15 cellular contexts compared by ENCODE assay signal in the genomic region with DNA sequence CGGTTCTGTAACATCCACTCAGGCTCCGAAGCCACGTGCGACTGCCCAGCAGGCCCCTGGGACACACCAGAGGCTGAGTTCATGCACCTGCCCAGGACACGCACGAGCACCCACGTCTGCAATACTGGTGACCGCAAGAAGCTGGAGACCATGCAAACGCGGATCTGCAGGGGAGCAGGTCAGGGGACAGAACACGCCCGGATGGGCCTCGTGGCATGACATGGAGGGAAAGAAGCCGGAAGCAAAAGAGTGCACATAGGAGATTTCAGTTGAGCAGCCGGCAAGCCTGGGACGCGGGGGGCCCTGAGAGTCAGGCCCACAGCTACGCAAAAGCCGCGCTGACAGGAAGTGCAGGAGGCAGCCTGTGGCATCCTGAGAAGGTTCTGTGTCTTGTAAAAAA.
DNase-seq lines count a peak whose midpoint lies in the region; ATAC-seq and TF ChIP-seq lines count a peak whose summit lies in the region.
"Had no signal": no experiment of that assay in that cellular context is flagged by ENCODE, and none has a peak within 500 bp of the region (broad histone marks: within the 10 kb centered on the region; RNA-seq: fewer than 3 reads in every experiment).

No MANE protein-coding gene starts in this region.

- CTCF ChIA-PET in activated naive CD4-positive, alpha-beta T cell treated with anti-CD3 and anti-CD28 coated beads, Interleukin-2, amount 10 ng/mL, durations not matched to agents 7 days and 5 days (lab: Charles Lee) = interaction anchor here (0.9 kb wide), 1 partner anchor 510 kb away, joined by 3 read pairs; no protein-coding TSS in a partner anchor

- H3K27me3 ChIP-seq in Loucy (ENCODE audit: insufficient read depth, low read length, poor library complexity, severe bottlenecking) = no peaks in the 10 kb centered on the region
- peaks cover 0 to 54% (median 5%) of the 10 kb centered on the region in 7 donors for H3K27me3 ChIP-seq in spleen (replicated peaks in 1 of 7)

- no peaks in the 10 kb centered on the region for H3K36me3 ChIP-seq in Loucy (ENCODE audit: insufficient read depth, low read length)
- no peaks in the 10 kb centered on the region for H3K36me3 ChIP-seq in spleen
- H3K36me3 ChIP-seq: left lung had no signal

- H3K4me3 Mint-ChIP-seq in activated naive CD4-positive, alpha-beta T cell treated with anti-CD3 and anti-CD28 coated beads, Interleukin-2, amount 10 ng/mL, durations not matched to agents 7 days and 5 days = no peak overlapping the region
- H3K4me3 Mint-ChIP-seq: GM23338, neural crest cell had no signal

- H3K9me3 Mint-ChIP-seq in activated naive CD4-positive, alpha-beta T cell treated with anti-CD3 and anti-CD28 coated beads, Interleukin-2, amount 10 ng/mL, durations not matched to agents 7 days and 5 days = peaks cover 2% of the 10 kb centered on the region
- H3K9me3 Mint-ChIP-seq in activated naive CD4-positive, alpha-beta T cell treated with anti-CD3 and anti-CD28 coated beads, Interleukin-2, amount 50 U/mL, for 72 hours = peaks cover 0 to 4% of the 10 kb centered on the region in 2 donors
- H3K9me3 Mint-ChIP-seq: GM23338, neural crest cell had no signal

- intact Hi-C loops in spleen (cut with DNase I; ENCODE audit: low total_unique reads) = no loop called here

- peak overlapping the region; percentile 80 for H3K9ac ChIP-seq in Loucy (ENCODE audit: low read depth, low read length, poor library complexity, severe bottlenecking)

- peak; percentile 56 for DNase-seq in activated naive CD4-positive, alpha-beta T cell treated with anti-CD3 and anti-CD28 coated beads, Interleukin-2, amount 10 ng/mL, durations not matched to agents 7 days and 5 days
- no peak for DNase-seq in activated naive CD4-positive, alpha-beta T cell treated with anti-CD3 and anti-CD28 coated beads, Interleukin-2, amount 50 U/mL, for 72 hours (ENCODE audit: low spot score in 2 of 2)
- peak; percentile 16 for DNase-seq in effector CD8-positive, alpha-beta T cell (lab: John Stamatoyannopoulos, UW)
- DNase-seq in spleen (peak; percentile 71), middle frontal gyrus (ENCODE audit: extremely low spot score, low spot score) (no peak), HPDE6-E6E7 (ENCODE audit: extremely low spot score) (no peak)
- DNase-seq: amygdala; cortex of kidney; NCI-H1092; NK-92 treated with Interleukin-12 subunit alpha and Interleukin-12 subunit beta, amount 100 ng/mL, for 24 hours had no signal

- H2AFZ ChIP-seq in Loucy (ENCODE audit: low read length) = no peak overlapping the region
- H2AFZ ChIP-seq: GM23338 had no signal

- H3K27ac Mint-ChIP-seq in activated naive CD4-positive, alpha-beta T cell treated with anti-CD3 and anti-CD28 coated beads, Interleukin-2, amount 10 ng/mL, durations not matched to agents 7 days and 5 days = peak overlapping the region; percentile 89
- no peak overlapping the region for H3K27ac Mint-ChIP-seq in activated naive CD4-positive, alpha-beta T cell treated with anti-CD3 and anti-CD28 coated beads, Interleukin-2, amount 50 U/mL, for 72 hours
- H3K27ac Mint-ChIP-seq: GM23338 had no signal

- H3K27ac ChIP-seq in spleen = peak overlapping the region in 3 of 8 donors; percentile 18 to 69 (median 55)
- H3K27ac ChIP-seq: left lung had no signal

- H3K4me3 ChIP-seq in Loucy (ENCODE audit: low read length, poor library complexity, severe bottlenecking) = no peak overlapping the region
- no peak overlapping the region for H3K4me3 ChIP-seq in spleen
- H3K4me3 ChIP-seq: GM23338, left lung had no signal

- TF ChIP-seq CTCF in Loucy (conservative IDR thresholded peaks at IDR 0.05; ENCODE audit: low read length) (no peak), spleen (IDR thresholded peaks at IDR 0.05 in 8 of 11, conservative IDR thresholded peaks at IDR 0.05 in 3 of 11) (no peak)

- peak overlapping the region; percentile 87 for H3K4me2 ChIP-seq in Loucy (ENCODE audit: low read depth, low read length, poor library complexity, severe bottlenecking)
- H3K4me2 ChIP-seq: GM23338 had no signal

- H3K9me3 ChIP-seq in Loucy (ENCODE audit: insufficient read depth, low read depth, low read length) (no peaks in the 10 kb centered on the region), spleen (peaks cover 0 to 5% (median 2%) of the 10 kb centered on the region in 8 donors)

- H3K79me2 ChIP-seq in Loucy (ENCODE audit: insufficient read depth, low read length) = no peaks in the 10 kb centered on the region

- H3K4me1 Mint-ChIP-seq in activated naive CD4-positive, alpha-beta T cell treated with anti-CD3 and anti-CD28 coated beads, Interleukin-2, amount 10 ng/mL, durations not matched to agents 7 days and 5 days = peaks cover 71% of the 10 kb centered on the region

- ATAC-seq in activated naive CD4-positive, alpha-beta T cell treated with anti-CD3 and anti-CD28 coated beads, Interleukin-2, amount 50 U/mL, for 72 hours = no peak
- ATAC-seq in HG03039 (IDR thresholded peaks at IDR 0.05; ENCODE audit: unreplicated experiment) = no peak
- ATAC-seq: GM23338, left lung had no signal

- WGBS in spleen, 5 donors = 43 to 67% (median 51%) methylated on average over 18 to 20 of the region's 20 CpGs

- no peak for TF ChIP-seq POLR2A in spleen (IDR thresholded peaks at IDR 0.05)

- H3K27me3 Mint-ChIP-seq in activated naive CD4-positive, alpha-beta T cell treated with anti-CD3 and anti-CD28 coated beads, Interleukin-2, amount 10 ng/mL, durations not matched to agents 7 days and 5 days = peaks cover 14% of the 10 kb centered on the region

- H3K9me2 ChIP-seq in Loucy (replicated peaks; ENCODE audit: low read depth, low read length) = no peaks in the 10 kb centered on the region

- H3K36me3 Mint-ChIP-seq in activated naive CD4-positive, alpha-beta T cell treated with anti-CD3 and anti-CD28 coated beads, Interleukin-2, amount 10 ng/mL, durations not matched to agents 7 days and 5 days = peaks cover 7% of the 10 kb centered on the region
- H3K36me3 Mint-ChIP-seq in activated naive CD4-positive, alpha-beta T cell treated with anti-CD3 and anti-CD28 coated beads, Interleukin-2, amount 50 U/mL, for 72 hours = peaks cover 14 to 17% of the 10 kb centered on the region in 2 donors

- H4K20me1 ChIP-seq in Loucy (ENCODE audit: insufficient read depth, low read length, poor library complexity, severe bottlenecking) = no peaks in the 10 kb centered on the region

- H3K4me1 ChIP-seq in Loucy (ENCODE audit: insufficient read depth, low read length, poor library complexity, severe bottlenecking) = peaks cover 54% of the 10 kb centered on the region
- peaks cover 16 to 66% (median 47%) of the 10 kb centered on the region in 6 donors for H3K4me1 ChIP-seq in spleen

- peaks cover 4% of the 10 kb centered on the region; the same call in 1 of the 2 replicates for H3F3A ChIP-seq in Loucy (ENCODE audit: low read depth)

Comparison
In these comparisons a context has a peak if more than half of its experiments do, and no peak if none do; other contexts are left out.
1. DNase-seq: peak in activated naive CD4-positive, alpha-beta T cell treated with anti-CD3 and anti-CD28 coated beads, Interleukin-2, amount 10 ng/mL, durations not matched to agents 7 days and 5 days (single experiment), effector CD8-positive, alpha-beta T cell (single experiment) and spleen (single experiment); none in activated naive CD4-positive, alpha-beta T cell treated with anti-CD3 and anti-CD28 coated beads, Interleukin-2, amount 50 U/mL, for 72 hours (0 of 2), middle frontal gyrus (single experiment) and HPDE6-E6E7 (single experiment).